8 cellular contexts compared by ENCODE assay signal in the genomic region with DNA sequence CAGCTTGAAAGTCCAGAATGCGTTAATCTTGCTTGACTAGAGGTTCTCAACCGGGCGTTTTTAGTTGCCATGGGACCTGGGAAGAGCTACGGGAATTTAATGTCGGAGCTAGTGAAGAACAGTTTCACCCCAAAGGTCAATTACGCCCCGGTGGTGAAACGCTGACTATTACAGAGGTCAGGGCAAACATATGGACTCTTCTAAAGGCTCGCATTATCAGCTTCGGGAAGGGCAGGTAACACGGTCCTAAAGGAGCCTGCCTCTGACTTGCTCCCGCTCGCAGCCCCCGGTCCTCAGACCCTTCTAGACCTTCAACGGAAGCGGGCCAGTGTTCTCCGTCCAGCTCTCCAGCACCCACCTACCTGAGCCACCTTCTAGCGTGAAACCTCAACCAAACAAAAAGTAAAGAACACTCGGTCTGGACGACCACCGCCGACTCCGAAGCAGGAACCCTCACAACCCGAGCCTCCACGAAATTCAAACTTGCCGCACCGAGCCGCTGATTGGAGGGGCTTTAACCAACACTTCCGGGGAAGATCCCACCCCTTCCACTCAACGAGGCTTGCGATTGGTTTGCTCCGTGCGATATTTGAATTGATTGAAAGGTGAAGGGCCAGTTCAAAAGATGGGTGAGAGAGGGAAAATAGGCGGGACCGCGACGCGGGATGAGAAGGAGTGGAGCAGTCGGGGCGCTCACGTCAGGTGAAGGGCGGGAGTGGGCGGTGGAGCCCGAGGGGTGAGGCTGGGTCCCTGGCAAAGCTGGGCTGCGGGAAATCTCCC. TPM values are rescaled to one million over a fixed set of nuclear protein-coding genes. Genes with fewer than 3 reads are reported as not detected.
DNase-seq lines count a peak whose midpoint lies in the region; ATAC-seq and TF ChIP-seq lines count a peak whose summit lies in the region.

A gene with protein sequence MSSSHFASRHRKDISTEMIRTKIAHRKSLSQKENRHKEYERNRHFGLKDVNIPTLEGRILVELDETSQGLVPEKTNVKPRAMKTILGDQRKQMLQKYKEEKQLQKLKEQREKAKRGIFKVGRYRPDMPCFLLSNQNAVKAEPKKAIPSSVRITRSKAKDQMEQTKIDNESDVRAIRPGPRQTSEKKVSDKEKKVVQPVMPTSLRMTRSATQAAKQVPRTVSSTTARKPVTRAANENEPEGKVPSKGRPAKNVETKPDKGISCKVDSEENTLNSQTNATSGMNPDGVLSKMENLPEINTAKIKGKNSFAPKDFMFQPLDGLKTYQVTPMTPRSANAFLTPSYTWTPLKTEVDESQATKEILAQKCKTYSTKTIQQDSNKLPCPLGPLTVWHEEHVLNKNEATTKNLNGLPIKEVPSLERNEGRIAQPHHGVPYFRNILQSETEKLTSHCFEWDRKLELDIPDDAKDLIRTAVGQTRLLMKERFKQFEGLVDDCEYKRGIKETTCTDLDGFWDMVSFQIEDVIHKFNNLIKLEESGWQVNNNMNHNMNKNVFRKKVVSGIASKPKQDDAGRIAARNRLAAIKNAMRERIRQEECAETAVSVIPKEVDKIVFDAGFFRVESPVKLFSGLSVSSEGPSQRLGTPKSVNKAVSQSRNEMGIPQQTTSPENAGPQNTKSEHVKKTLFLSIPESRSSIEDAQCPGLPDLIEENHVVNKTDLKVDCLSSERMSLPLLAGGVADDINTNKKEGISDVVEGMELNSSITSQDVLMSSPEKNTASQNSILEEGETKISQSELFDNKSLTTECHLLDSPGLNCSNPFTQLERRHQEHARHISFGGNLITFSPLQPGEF (minus strand): TSS at position 485 of the 780 bp plus-strand sequence. CDS start 2,406 bp downstream, outside the sequence.

- no peaks in the 10 kb centered on the region for H3K9me3 ChIP-seq in esophagus (ENCODE audit: control insufficient read depth in 2 of 2, insufficient read depth in 1 of 2, low read depth in 1 of 2, low read length in 1 of 2)
- no peaks in the 10 kb centered on the region for H3K9me3 ChIP-seq in mucosa of stomach (ENCODE audit: control insufficient read depth, low read length)

- H3K27me3 ChIP-seq in esophagus (ENCODE audit: control insufficient read depth in 1 of 2, insufficient read depth in 2 of 2, low read length in 2 of 2) (no peaks in the 10 kb centered on the region), mucosa of stomach (ENCODE audit: control insufficient read depth, insufficient read depth, low read length) (no peaks in the 10 kb centered on the region)

- H3K27ac ChIP-seq in esophagus (ENCODE audit: low read depth in 2 of 2, low read length in 1 of 2), result peak within 1 kb of the TSS; percentile 4 to 61

- H3K4me3 ChIP-seq in esophagus (ENCODE audit: low read depth in 1 of 2, low read length in 2 of 2) (peak within 1 kb of the TSS; percentile 62 to 64), mucosa of stomach (ENCODE audit: low read length) (peak within 1 kb of the TSS; percentile 7)

- H3K9ac ChIP-seq in mucosa of stomach (ENCODE audit: low read length), result peak within 1 kb of the TSS; percentile 65

- H3K4me1 ChIP-seq in esophagus (ENCODE audit: control insufficient read depth in 2 of 2, insufficient read depth in 2 of 2, low read length in 1 of 2) (no peaks in the 10 kb centered on the region), mucosa of stomach (ENCODE audit: control insufficient read depth, insufficient read depth, low read length) (peaks cover 4% of the 10 kb centered on the region)

- DNase-seq in DMS79 (lab: John Stamatoyannopoulos, UW) (peak; percentile 100), KG1 (lab: John Stamatoyannopoulos, UW) (peak; percentile 95)
- DNase-seq in activated T-cell treated with anti-CD3 and anti-CD28 coated beads, Interleukin-2, amount 50 U/mL, for 1 hour, result peak; percentile 80
- DNase-seq in stimulated activated CD8-positive, alpha-beta memory T cell treated with anti-CD3 and anti-CD28 coated beads, Interleukin-4, amount 100 ng/mL, for 48 hours, result peak; percentile 91

- H3K36me3 ChIP-seq in esophagus (ENCODE audit: control insufficient read depth in 2 of 2, insufficient read depth in 2 of 2, low read length in 1 of 2), result no peaks in the 10 kb centered on the region
- no peaks in the 10 kb centered on the region for H3K36me3 ChIP-seq in mucosa of stomach (ENCODE audit: control insufficient read depth, insufficient read depth, low read length)

- 0 to 1% methylated on average over 45 of the region's 45 CpGs for WGBS in esophagus, 2 donors

- ATAC-seq in GM21737 (IDR thresholded peaks at IDR 0.05; ENCODE audit: unreplicated experiment), result peak; percentile 96

TF ChIP-seq in PFSK-1, 5 proteins besides CTCF, POLR2A, EP300 and RAD21:
- TF ChIP-seq, protein P1, sequence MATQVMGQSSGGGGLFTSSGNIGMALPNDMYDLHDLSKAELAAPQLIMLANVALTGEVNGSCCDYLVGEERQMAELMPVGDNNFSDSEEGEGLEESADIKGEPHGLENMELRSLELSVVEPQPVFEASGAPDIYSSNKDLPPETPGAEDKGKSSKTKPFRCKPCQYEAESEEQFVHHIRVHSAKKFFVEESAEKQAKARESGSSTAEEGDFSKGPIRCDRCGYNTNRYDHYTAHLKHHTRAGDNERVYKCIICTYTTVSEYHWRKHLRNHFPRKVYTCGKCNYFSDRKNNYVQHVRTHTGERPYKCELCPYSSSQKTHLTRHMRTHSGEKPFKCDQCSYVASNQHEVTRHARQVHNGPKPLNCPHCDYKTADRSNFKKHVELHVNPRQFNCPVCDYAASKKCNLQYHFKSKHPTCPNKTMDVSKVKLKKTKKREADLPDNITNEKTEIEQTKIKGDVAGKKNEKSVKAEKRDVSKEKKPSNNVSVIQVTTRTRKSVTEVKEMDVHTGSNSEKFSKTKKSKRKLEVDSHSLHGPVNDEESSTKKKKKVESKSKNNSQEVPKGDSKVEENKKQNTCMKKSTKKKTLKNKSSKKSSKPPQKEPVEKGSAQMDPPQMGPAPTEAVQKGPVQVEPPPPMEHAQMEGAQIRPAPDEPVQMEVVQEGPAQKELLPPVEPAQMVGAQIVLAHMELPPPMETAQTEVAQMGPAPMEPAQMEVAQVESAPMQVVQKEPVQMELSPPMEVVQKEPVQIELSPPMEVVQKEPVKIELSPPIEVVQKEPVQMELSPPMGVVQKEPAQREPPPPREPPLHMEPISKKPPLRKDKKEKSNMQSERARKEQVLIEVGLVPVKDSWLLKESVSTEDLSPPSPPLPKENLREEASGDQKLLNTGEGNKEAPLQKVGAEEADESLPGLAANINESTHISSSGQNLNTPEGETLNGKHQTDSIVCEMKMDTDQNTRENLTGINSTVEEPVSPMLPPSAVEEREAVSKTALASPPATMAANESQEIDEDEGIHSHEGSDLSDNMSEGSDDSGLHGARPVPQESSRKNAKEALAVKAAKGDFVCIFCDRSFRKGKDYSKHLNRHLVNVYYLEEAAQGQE (IDR thresholded peaks at IDR 0.05; ENCODE audit: insufficient read depth in 1 of 2, low read depth in 2 of 2, low read length in 2 of 2), result no peak
- peak; percentile 63; the same call in 1 of the 2 replicates for TF ChIP-seq POLR2AphosphoS5 (IDR thresholded peaks at IDR 0.05; ENCODE audit: low read depth, low read length)
- no peak for TF ChIP-seq TAF1 (IDR thresholded peaks at IDR 0.05; ENCODE audit: borderline replicate concordance, insufficient read depth, low read length)
- TF ChIP-seq SIN3A (IDR thresholded peaks at IDR 0.05; ENCODE audit: borderline replicate concordance, insufficient read depth, low read length), result 0 out of 2 replicates have a peak, but pooled peaks have one; percentile 16

RNA-seq across cellular contexts. Expression of the gene that starts here (rescaled TPM):
- polyA plus RNA-seq in PFSK-1 (2012; ENCODE audit: insufficient read length, low read depth), result 6.3 TPM
- polyA plus RNA-seq in esophagus, result 1 to 10 TPM; 1.4 to 6.0 TPM

Comparison
In these comparisons a context has a peak if more than half of its experiments do, and no peak if none do; other contexts are left out.
1. Peak in every context shown above with its lines: DNase-seq, ATAC-seq, H3K4me3 ChIP-seq and H3K27ac ChIP-seq.